In the genomic region with DNA sequence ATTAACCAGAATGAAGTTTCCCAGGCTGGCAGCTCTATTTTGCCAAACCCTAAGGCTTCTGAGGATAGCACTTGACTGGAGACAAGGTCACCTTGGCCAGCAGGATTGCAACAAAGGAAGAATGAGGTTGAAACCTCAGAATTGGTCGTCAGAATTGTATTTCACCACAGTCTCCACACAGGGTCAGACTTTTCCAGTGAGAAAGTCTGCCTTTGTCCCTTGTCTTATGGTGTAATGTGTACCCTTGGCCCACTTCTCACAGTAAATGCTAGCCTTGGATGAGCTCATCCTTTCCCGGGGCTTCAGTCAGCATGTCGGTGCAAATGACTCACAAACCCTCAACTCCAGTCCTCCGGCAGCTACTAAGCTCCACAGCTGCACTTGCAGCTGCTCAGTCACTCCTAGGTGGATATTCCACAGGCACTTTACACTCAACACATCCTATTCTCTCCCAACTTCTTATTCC, we compare ENCODE assay signal across 1 cellular context.
TF ChIP-seq lines count a peak whose summit lies in the region.

No MANE protein-coding gene starts in this region.

TF ChIP-seq in K562, 482 proteins besides CTCF, POLR2A, EP300 and RAD21 (continued from another document and continues in another):
- TF ChIP-seq, protein P1, sequence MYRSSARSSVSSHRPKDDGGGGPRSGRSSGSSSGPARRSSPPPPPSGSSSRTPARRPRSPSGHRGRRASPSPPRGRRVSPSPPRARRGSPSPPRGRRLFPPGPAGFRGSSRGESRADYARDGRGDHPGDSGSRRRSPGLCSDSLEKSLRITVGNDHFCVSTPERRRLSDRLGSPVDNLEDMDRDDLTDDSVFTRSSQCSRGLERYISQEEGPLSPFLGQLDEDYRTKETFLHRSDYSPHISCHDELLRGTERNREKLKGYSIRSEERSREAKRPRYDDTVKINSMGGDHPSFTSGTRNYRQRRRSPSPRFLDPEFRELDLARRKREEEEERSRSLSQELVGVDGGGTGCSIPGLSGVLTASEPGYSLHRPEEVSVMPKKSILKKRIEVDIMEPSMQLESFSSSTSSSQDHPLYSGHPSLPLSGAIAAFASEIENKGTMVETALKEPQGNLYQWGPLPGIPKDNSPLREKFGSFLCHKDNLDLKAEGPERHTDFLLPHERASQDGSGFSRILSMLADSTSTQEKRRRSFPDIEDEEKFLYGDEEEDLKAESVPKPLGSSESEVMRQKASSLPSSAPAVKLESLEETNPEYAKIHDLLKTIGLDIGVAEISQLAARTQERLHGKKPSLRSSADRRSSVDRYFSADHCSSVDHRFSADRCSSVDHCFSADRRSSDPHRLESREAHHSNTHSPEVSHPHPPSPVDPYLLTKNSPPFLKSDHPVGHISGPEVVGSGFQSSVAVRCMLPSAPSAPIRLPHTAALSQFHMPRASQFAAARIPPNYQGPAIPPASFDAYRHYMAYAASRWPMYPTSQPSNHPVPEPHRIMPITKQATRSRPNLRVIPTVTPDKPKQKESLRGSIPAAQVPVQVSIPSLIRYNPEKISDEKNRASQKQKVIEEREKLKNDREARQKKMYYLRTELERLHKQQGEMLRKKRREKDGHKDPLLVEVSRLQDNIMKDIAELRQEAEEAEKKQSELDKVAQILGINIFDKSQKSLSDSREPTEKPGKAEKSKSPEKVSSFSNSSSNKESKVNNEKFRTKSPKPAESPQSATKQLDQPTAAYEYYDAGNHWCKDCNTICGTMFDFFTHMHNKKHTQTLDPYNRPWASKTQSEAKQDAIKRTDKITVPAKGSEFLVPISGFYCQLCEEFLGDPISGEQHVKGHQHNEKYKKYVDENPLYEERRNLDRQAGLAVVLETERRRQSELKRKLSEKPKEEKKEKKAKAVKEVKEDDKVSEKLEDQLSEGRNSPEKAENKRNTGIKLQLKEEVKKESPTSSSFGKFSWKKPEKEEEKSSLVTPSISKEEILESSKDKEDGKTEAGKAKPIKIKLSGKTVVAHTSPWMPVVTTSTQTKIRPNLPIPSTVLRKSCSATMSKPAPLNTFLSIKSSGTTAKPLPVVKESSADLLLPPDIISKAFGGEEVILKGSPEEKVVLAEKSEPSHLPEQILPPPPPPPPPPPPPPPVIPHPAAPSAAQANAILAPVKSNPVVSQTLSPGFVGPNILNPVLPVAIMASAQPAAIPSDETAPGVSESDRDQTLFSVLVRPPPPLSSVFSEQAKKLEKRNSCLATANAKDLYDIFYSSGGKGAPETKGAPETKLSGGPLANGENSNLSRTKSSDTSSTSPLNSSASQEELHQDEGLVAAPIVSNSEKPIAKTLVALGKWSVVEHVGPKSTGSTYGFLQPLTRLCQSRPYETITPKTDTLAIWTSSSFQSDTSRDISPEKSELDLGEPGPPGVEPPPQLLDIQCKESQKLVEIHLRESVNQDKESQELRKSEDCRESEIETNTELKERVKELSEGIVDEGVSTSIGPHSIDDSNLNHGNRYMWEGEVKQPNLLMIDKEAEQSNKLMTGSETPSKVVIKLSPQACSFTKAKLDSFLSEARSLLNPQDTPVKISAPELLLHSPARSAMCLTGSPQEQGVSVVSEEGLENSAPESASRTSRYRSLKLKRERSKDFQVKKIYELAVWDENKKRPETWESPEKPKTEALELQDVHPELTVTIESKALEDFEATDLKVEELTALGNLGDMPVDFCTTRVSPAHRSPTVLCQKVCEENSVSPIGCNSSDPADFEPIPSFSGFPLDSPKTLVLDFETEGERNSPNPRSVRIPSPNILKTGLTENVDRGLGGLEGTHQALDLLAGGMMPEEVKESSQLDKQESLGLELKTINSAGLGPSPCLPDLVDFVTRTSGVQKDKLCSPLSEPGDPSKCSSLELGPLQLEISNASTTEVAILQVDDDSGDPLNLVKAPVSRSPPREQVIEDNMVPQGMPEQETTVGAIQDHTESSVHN (IDR thresholded peaks at IDR 0.05; ENCODE audit: borderline replicate concordance in 1 of 2, low read depth in 1 of 2), result 0 out of 4 replicates have a peak, but pooled peaks of 1 of the 2 experiments have one; percentile 39
- TF ChIP-seq MAZ (CRISPR knock-in tag; conservative IDR thresholded peaks at IDR 0.05 in 1 of 2, IDR thresholded peaks at IDR 0.05 in 1 of 2) (no peak), NFIX (CRISPR knock-in tag; IDR thresholded peaks at IDR 0.05; ENCODE audit: low read depth) (no peak), SMARCA4 (IDR thresholded peaks at IDR 0.05) (peak; percentile 40; the same call in 1 of the 2 replicates), ZNF644 (tag; IDR thresholded peaks at IDR 0.05; ENCODE audit: low read depth) (no peak), HLTF (IDR thresholded peaks at IDR 0.05) (no peak), ZNF24 (IDR thresholded peaks at IDR 0.05) (no peak), MED1 (CRISPR knock-in tag; IDR thresholded peaks at IDR 0.05; ENCODE audit: borderline replicate concordance) (no peak), C11orf30 (IDR thresholded peaks at IDR 0.05; ENCODE audit: low read depth) (no peak), MIER1 (IDR thresholded peaks at IDR 0.05; ENCODE audit: low read depth) (no peak), RFX5 (IDR thresholded peaks at IDR 0.05; ENCODE audit: low read depth, low read length) (no peak), MEIS2 (IDR thresholded peaks at IDR 0.05; ENCODE audit: partially characterized antibody) (peak; percentile 26), KDM4B (IDR thresholded peaks at IDR 0.05; ENCODE audit: borderline replicate concordance in 2 of 2, low read depth in 1 of 2) (no peak), SIX5 (IDR thresholded peaks at IDR 0.05; ENCODE audit: borderline replicate concordance in 1 of 2, insufficient read depth in 1 of 2, low read depth in 1 of 2, low read length in 2 of 2) (no peak), ATF7 (IDR thresholded peaks at IDR 0.05) (peak; percentile 88), RBM25 (IDR thresholded peaks at IDR 0.05; ENCODE audit: low read depth, low read length, severe bottlenecking) (no peak), HSF4 (CRISPR knock-in tag; IDR thresholded peaks at IDR 0.05; ENCODE audit: borderline replicate concordance) (no peak), ADNP (tag; IDR thresholded peaks at IDR 0.05) (no peak), ZNF175 (CRISPR knock-in tag; IDR thresholded peaks at IDR 0.05; ENCODE audit: low read depth) (no peak), ZNF143 (CRISPR knock-in tag; IDR thresholded peaks at IDR 0.05) (no peak), ZNF780A (CRISPR knock-in tag; IDR thresholded peaks at IDR 0.05) (no peak), CREBBP (IDR thresholded peaks at IDR 0.05; ENCODE audit: low read depth, low read length) (no peak), MCM7 (IDR thresholded peaks at IDR 0.05) (no peak), TEAD4 (IDR thresholded peaks at IDR 0.05; ENCODE audit: low read length) (no peak), TEAD4 (CRISPR knock-in tag; IDR thresholded peaks at IDR 0.05; ENCODE audit: borderline replicate concordance) (no peak), ILF3 (IDR thresholded peaks at IDR 0.05; ENCODE audit: borderline replicate concordance) (no peak), SP1 (CRISPR knock-in tag; IDR thresholded peaks at IDR 0.05) (no peak), RB1 (IDR thresholded peaks at IDR 0.05; ENCODE audit: low read depth) (0 out of 2 replicates have a peak, but pooled peaks have one; percentile 13), CBX3 (IDR thresholded peaks at IDR 0.05; ENCODE audit: borderline replicate concordance in 1 of 2, low read length in 2 of 2) (no peak), ZNF384 (IDR thresholded peaks at IDR 0.05; ENCODE audit: low read depth, low read length) (no peak), ZNF76 (CRISPR knock-in tag; IDR thresholded peaks at IDR 0.05; ENCODE audit: borderline replicate concordance) (no peak), ZNF444 (CRISPR knock-in tag; IDR thresholded peaks at IDR 0.05) (no peak), CBFA2T3 (IDR thresholded peaks at IDR 0.05) (peak; percentile 45; the same call in 1 of the 2 replicates), ETS2 (tag; IDR thresholded peaks at IDR 0.05; ENCODE audit: borderline replicate concordance, poor library complexity, severe bottlenecking) (no peak), SMARCA5 (IDR thresholded peaks at IDR 0.05) (no peak), SRSF1 (IDR thresholded peaks at IDR 0.05; ENCODE audit: low read depth, low read length) (no peak), DPF2 (IDR thresholded peaks at IDR 0.05) (0 out of 2 replicates have a peak, but pooled peaks have one; percentile 24), MYBL2 (IDR thresholded peaks at IDR 0.05; ENCODE audit: low read depth) (no peak), MYBL2 (CRISPR knock-in tag; IDR thresholded peaks at IDR 0.05; ENCODE audit: borderline replicate concordance) (no peak)
- TF ChIP-seq, protein P2, sequence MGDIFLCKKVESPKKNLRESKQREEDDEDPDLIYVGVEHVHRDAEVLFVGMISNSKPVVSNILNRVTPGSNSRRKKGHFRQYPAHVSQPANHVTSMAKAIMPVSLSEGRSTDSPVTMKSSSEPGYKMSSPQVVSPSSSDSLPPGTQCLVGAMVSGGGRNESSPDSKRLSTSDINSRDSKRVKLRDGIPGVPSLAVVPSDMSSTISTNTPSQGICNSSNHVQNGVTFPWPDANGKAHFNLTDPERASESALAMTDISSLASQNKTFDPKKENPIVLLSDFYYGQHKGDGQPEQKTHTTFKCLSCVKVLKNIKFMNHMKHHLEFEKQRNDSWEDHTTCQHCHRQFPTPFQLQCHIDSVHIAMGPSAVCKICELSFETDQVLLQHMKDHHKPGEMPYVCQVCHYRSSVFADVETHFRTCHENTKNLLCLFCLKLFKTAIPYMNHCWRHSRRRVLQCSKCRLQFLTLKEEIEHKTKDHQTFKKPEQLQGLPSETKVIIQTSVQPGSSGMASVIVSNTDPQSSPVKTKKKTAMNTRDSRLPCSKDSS (IDR thresholded peaks at IDR 0.05; ENCODE audit: low read depth, partially characterized antibody), result no peak
- TF ChIP-seq, protein P3, sequence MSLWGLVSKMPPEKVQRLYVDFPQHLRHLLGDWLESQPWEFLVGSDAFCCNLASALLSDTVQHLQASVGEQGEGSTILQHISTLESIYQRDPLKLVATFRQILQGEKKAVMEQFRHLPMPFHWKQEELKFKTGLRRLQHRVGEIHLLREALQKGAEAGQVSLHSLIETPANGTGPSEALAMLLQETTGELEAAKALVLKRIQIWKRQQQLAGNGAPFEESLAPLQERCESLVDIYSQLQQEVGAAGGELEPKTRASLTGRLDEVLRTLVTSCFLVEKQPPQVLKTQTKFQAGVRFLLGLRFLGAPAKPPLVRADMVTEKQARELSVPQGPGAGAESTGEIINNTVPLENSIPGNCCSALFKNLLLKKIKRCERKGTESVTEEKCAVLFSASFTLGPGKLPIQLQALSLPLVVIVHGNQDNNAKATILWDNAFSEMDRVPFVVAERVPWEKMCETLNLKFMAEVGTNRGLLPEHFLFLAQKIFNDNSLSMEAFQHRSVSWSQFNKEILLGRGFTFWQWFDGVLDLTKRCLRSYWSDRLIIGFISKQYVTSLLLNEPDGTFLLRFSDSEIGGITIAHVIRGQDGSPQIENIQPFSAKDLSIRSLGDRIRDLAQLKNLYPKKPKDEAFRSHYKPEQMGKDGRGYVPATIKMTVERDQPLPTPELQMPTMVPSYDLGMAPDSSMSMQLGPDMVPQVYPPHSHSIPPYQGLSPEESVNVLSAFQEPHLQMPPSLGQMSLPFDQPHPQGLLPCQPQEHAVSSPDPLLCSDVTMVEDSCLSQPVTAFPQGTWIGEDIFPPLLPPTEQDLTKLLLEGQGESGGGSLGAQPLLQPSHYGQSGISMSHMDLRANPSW (CRISPR knock-in tag; IDR thresholded peaks at IDR 0.05), result no peak
- TF ChIP-seq, protein P4, sequence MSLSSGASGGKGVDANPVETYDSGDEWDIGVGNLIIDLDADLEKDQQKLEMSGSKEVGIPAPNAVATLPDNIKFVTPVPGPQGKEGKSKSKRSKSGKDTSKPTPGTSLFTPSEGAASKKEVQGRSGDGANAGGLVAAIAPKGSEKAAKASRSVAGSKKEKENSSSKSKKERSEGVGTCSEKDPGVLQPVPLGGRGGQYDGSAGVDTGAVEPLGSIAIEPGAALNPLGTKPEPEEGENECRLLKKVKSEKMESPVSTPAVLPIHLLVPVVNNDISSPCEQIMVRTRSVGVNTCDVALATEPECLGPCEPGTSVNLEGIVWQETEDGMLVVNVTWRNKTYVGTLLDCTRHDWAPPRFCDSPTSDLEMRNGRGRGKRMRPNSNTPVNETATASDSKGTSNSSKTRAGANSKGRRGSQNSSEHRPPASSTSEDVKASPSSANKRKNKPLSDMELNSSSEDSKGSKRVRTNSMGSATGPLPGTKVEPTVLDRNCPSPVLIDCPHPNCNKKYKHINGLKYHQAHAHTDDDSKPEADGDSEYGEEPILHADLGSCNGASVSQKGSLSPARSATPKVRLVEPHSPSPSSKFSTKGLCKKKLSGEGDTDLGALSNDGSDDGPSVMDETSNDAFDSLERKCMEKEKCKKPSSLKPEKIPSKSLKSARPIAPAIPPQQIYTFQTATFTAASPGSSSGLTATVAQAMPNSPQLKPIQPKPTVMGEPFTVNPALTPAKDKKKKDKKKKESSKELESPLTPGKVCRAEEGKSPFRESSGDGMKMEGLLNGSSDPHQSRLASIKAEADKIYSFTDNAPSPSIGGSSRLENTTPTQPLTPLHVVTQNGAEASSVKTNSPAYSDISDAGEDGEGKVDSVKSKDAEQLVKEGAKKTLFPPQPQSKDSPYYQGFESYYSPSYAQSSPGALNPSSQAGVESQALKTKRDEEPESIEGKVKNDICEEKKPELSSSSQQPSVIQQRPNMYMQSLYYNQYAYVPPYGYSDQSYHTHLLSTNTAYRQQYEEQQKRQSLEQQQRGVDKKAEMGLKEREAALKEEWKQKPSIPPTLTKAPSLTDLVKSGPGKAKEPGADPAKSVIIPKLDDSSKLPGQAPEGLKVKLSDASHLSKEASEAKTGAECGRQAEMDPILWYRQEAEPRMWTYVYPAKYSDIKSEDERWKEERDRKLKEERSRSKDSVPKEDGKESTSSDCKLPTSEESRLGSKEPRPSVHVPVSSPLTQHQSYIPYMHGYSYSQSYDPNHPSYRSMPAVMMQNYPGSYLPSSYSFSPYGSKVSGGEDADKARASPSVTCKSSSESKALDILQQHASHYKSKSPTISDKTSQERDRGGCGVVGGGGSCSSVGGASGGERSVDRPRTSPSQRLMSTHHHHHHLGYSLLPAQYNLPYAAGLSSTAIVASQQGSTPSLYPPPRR (CRISPR knock-in tag; IDR thresholded peaks at IDR 0.05; ENCODE audit: borderline replicate concordance), result no peak
- TF ChIP-seq, protein P5, sequence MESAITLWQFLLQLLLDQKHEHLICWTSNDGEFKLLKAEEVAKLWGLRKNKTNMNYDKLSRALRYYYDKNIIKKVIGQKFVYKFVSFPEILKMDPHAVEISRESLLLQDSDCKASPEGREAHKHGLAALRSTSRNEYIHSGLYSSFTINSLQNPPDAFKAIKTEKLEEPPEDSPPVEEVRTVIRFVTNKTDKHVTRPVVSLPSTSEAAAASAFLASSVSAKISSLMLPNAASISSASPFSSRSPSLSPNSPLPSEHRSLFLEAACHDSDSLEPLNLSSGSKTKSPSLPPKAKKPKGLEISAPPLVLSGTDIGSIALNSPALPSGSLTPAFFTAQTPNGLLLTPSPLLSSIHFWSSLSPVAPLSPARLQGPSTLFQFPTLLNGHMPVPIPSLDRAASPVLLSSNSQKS (CRISPR knock-in tag; IDR thresholded peaks at IDR 0.05), result no peak
- TF ChIP-seq, protein P6, sequence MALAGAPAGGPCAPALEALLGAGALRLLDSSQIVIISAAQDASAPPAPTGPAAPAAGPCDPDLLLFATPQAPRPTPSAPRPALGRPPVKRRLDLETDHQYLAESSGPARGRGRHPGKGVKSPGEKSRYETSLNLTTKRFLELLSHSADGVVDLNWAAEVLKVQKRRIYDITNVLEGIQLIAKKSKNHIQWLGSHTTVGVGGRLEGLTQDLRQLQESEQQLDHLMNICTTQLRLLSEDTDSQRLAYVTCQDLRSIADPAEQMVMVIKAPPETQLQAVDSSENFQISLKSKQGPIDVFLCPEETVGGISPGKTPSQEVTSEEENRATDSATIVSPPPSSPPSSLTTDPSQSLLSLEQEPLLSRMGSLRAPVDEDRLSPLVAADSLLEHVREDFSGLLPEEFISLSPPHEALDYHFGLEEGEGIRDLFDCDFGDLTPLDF (CRISPR knock-in tag; IDR thresholded peaks at IDR 0.05), result no peak
